8 cellular contexts compared by ENCODE assay signal in the genomic region with DNA sequence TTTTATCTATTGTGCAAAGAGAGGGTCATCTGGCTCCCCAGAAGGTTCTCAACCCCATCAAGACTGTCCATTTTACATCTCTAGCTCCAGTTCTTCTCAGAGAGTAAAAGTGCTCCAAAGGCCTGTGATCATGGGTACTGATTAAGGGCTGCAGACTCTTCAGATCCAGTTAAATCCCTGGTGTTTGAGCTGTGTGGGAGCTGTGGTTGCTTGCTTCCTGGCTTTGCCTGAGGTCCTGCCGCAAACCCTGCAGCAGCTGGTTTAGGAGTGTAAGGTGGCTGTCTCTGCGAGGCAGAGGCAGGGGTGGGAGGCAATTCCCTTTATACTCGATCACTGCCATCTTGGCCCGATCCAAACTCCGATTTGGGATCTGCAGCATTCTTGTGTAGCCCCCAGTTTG. TPM values are rescaled to one million over a fixed set of nuclear protein-coding genes. Genes with fewer than 3 reads are reported as not detected.
DNase-seq lines count a peak whose midpoint lies in the region; FAIRE-seq and TF ChIP-seq lines count a peak whose summit lies in the region.

No MANE protein-coding gene starts in this region.

- H3K27ac ChIP-seq in A673 (ENCODE audit: low read depth, low read length, poor library complexity, severe bottlenecking) (peak overlapping the region; percentile 92), astrocyte (ENCODE audit: low read depth, low read length) (peak overlapping the region; percentile 79), mesendoderm (ENCODE audit: low read depth, low read length) (no peak overlapping the region)

- H3K27me3 ChIP-seq in A673 (replicated peaks; ENCODE audit: insufficient read depth, low read depth, low read length, poor library complexity): no peaks in the 10 kb centered on the region
- H3K27me3 ChIP-seq in astrocyte (ENCODE audit: insufficient read depth, low read length): no peaks in the 10 kb centered on the region
- H3K27me3 ChIP-seq in mesendoderm (ENCODE audit: insufficient read depth, low read length, poor library complexity): no peaks in the 10 kb centered on the region

- H3K9ac ChIP-seq in astrocyte (ENCODE audit: low read length): peak overlapping the region; percentile 93
- peak overlapping the region; percentile 99 for H3K9ac ChIP-seq in mesendoderm (ENCODE audit: low read length)

- no peak overlapping the region for H3K18ac ChIP-seq in mesendoderm (ENCODE audit: low read length)

- no peak overlapping the region for H2AFZ ChIP-seq in astrocyte (ENCODE audit: low read depth, low read length)

- FAIRE-seq in astrocyte (lab: Jason Lieb, UNC): no peak

- intact Hi-C loops in A673 (cut with micrococcal nuclease; ENCODE audit: unreplicated experiment): loop anchor here (2.0 kb wide), 1 partner anchor 63 kb away; the partner anchor contains the start of gene TPP1

- no TSS peak for BruUV-seq in A673 (replicated peaks; lab: Mats Ljungman, UMichigan)

- peaks cover 4% of the 10 kb centered on the region for H3K4me1 ChIP-seq in A673 (ENCODE audit: insufficient read depth, low read length, poor library complexity, severe bottlenecking)
- peaks cover 16% of the 10 kb centered on the region for H3K4me1 ChIP-seq in astrocyte (ENCODE audit: insufficient read depth, low read length)
- H3K4me1 ChIP-seq in mesendoderm (ENCODE audit: control insufficient read depth, low read depth, low read length): peaks cover 8% of the 10 kb centered on the region

- WGBS in mesendoderm (ENCODE audit: extremely low coverage, insufficient coverage, low lambda C conversion rate): no CpG with 5 or more reads among the region's 5 CpGs

- no peaks in the 10 kb centered on the region for H3K9me3 ChIP-seq in A673 (ENCODE audit: low read depth, low read length, poor library complexity, severe bottlenecking)
- H3K9me3 ChIP-seq in astrocyte (ENCODE audit: insufficient read depth, low read depth, low read length): no peaks in the 10 kb centered on the region

- H3K4me2 ChIP-seq in astrocyte (ENCODE audit: low read length): peak overlapping the region; percentile 98
- H3K4me2 ChIP-seq in mesendoderm (ENCODE audit: low read length): peak overlapping the region; percentile 89

- peaks cover 5% of the 10 kb centered on the region for H3K36me3 Mint-ChIP-seq in astrocyte (ENCODE audit: low read depth, unreplicated experiment)

- TF ChIP-seq CTCF in A673 (conservative IDR thresholded peaks at IDR 0.05; ENCODE audit: low read depth, low read length) (no peak), astrocyte (IDR thresholded peaks at IDR 0.05; ENCODE audit: insufficient read depth, low read depth, low read length) (no peak)

- peak overlapping the region; percentile 59 for H3K4ac ChIP-seq in mesendoderm (ENCODE audit: low read depth, low read length)

- DNase-seq in A673 (ENCODE audit: low spot score) (peak; percentile 11), HCEC 1CT (peak; percentile 31), astrocyte (ENCODE audit: low read depth) (peak; percentile 20), mesendoderm (peak; percentile 13), mesenteric fat pad (ENCODE audit: low spot score) (no peak), GOT3 (lab: John Stamatoyannopoulos, UW) (no peak), GM19238 (ENCODE audit: insufficient read length, low spot score) (no peak), NCI-H146 treated with DMSO at 0.1 percent for 48 hours (lab: John Stamatoyannopoulos, UW; ENCODE audit: unreplicated experiment) (no peak)

- no peak overlapping the region for H2BK120ac ChIP-seq in mesendoderm (ENCODE audit: low read depth, low read length)

- no peak overlapping the region for H4K8ac ChIP-seq in mesendoderm (ENCODE audit: low read depth, low read length)

- peaks cover 12% of the 10 kb centered on the region for H3K79me1 ChIP-seq in mesendoderm (ENCODE audit: low read length)

- no peak overlapping the region for H4K5ac ChIP-seq in mesendoderm (ENCODE audit: low read length)

- H3K56ac ChIP-seq in mesendoderm (ENCODE audit: low read length): peak overlapping the region; percentile 100

- H3K27ac Mint-ChIP-seq in astrocyte (ENCODE audit: unreplicated experiment): peak overlapping the region; percentile 100

- no peaks in the 10 kb centered on the region for H3K27me3 Mint-ChIP-seq in astrocyte (ENCODE audit: low read depth, unreplicated experiment)

- POLR2A ChIA-PET in A673 (lab: Charles Lee; ENCODE audit: low non-redundant PET): no interaction called here

- peak overlapping the region; percentile 15 for H3K23ac ChIP-seq in mesendoderm (ENCODE audit: low read length)

- peak overlapping the region; percentile 99 for H3K4me3 Mint-ChIP-seq in astrocyte (ENCODE audit: unreplicated experiment)

- H3K4me3 ChIP-seq in A673 (ENCODE audit: low read depth, low read length, poor library complexity, severe bottlenecking) (peak overlapping the region; percentile 100), astrocyte (ENCODE audit: insufficient read depth, low read depth, low read length) (peak overlapping the region; percentile 95), mesendoderm (ENCODE audit: low read length) (peak overlapping the region; percentile 98)

- CTCF ChIA-PET in A673 (lab: Charles Lee): interaction anchor here (0.5 kb wide), 1 partner anchor 16 kb away, joined by 5 read pairs; no protein-coding TSS in a partner anchor

- no peak overlapping the region for H2BK5ac ChIP-seq in mesendoderm (ENCODE audit: low read length)

- H2AK5ac ChIP-seq in mesendoderm (ENCODE audit: low read length): no peak overlapping the region

- peaks cover 32% of the 10 kb centered on the region for H3K79me2 ChIP-seq in astrocyte (ENCODE audit: insufficient read depth, low read length)
- peaks cover 21% of the 10 kb centered on the region for H3K79me2 ChIP-seq in mesendoderm (ENCODE audit: control insufficient read depth, insufficient read depth, low read length)

- H4K20me1 ChIP-seq in astrocyte (ENCODE audit: insufficient read depth, low read length): peaks cover 26% of the 10 kb centered on the region

- H3K9me3 Mint-ChIP-seq in astrocyte (ENCODE audit: unreplicated experiment): no peaks in the 10 kb centered on the region

- H3K4me1 Mint-ChIP-seq in astrocyte (ENCODE audit: low read depth, unreplicated experiment): peaks cover 7% of the 10 kb centered on the region

- H3K36me3 ChIP-seq in A673 (ENCODE audit: insufficient read depth, low read length, poor library complexity, severe bottlenecking) (peaks cover 17% of the 10 kb centered on the region), astrocyte (ENCODE audit: insufficient read depth, low read length) (peaks cover 19% of the 10 kb centered on the region), mesendoderm (ENCODE audit: control insufficient read depth, insufficient read depth, low read length) (peaks cover 4% of the 10 kb centered on the region)

- H2BK15ac ChIP-seq in mesendoderm (replicated peaks; ENCODE audit: low read depth): no peak overlapping the region

RNA-seq across cellular contexts. Expression of gene MRPL17, which starts 1.2 kb away (rescaled TPM):
- 82.5 and 98.5 TPM in 2 replicates for total RNA-seq in A673 (2021)
- total RNA-seq in astrocyte: 89.2 and 89.9 TPM in 2 replicates
- polyA plus RNA-seq in mesendoderm (2013, experiment 1 of 2): 90.2 TPM
- polyA plus RNA-seq in mesendoderm (2013, experiment 2 of 2): 91.6 TPM
- 42.2 TPM for total RNA-seq in mesenteric fat pad

RNA-seq across cellular contexts. Expression of gene DCHS1, which starts 26.3 kb away (rescaled TPM):
- total RNA-seq in A673 (2021): 17.6 and 20.1 TPM in 2 replicates
- total RNA-seq in astrocyte: 7.7 and 8.4 TPM in 2 replicates
- polyA plus RNA-seq in mesendoderm (2013, experiment 1 of 2): 2.9 TPM
- polyA plus RNA-seq in mesendoderm (2013, experiment 2 of 2): 3.0 TPM
- total RNA-seq in mesenteric fat pad: 23.0 TPM

Comparison
In these comparisons a context has a peak if more than half of its experiments do, and no peak if none do; other contexts are left out.
1. DNase-seq: peak in A673 (single experiment), HCEC 1CT (single experiment), astrocyte (single experiment) and mesendoderm (single experiment); none in mesenteric fat pad (single experiment), GOT3 (single experiment), GM19238 (single experiment) and NCI-H146 treated with DMSO at 0.1 percent for 48 hours (single experiment).
2. Peak in every context shown above with its lines, with median percentiles within 50 percentile points of each other: H3K4me3 ChIP-seq.